Comparison of ENCODE assay signal across 2 cellular contexts in genomic region chr5:132424167-132424935, GRCh38.
TF ChIP-seq lines count a peak whose summit lies in the region.

No MANE protein-coding gene starts in this region.

TF ChIP-seq in liver, 16 proteins besides CTCF, POLR2A, EP300 and RAD21:
- TF ChIP-seq NR2F2 (IDR thresholded peaks at IDR 0.05) (no peak), GABPA (IDR thresholded peaks at IDR 0.05 in 1 of 2, conservative IDR thresholded peaks at IDR 0.05 in 1 of 2) (no peak), REST (IDR thresholded peaks at IDR 0.05) (no peak), YY1 (IDR thresholded peaks at IDR 0.05) (no peak), FOXA2 (IDR thresholded peaks at IDR 0.05) (no peak), MAX (IDR thresholded peaks at IDR 0.05) (no peak), JUND (IDR thresholded peaks at IDR 0.05) (no peak), SP1 (IDR thresholded peaks at IDR 0.05) (no peak), FOXA1 (IDR thresholded peaks at IDR 0.05) (no peak), EGR1 (IDR thresholded peaks at IDR 0.05; ENCODE audit: low read depth in 2 of 2) (no peak), ATF3 (IDR thresholded peaks at IDR 0.05) (no peak), HNF4A (conservative IDR thresholded peaks at IDR 0.05) (no peak), HNF4G (IDR thresholded peaks at IDR 0.05) (no peak), RXRA (IDR thresholded peaks at IDR 0.05) (no peak), TAF1 (conservative IDR thresholded peaks at IDR 0.05) (no peak), ZBTB33 (IDR thresholded peaks at IDR 0.05) (no peak)

TF ChIP-seq in HepG2, 621 proteins besides CTCF, POLR2A, EP300 and RAD21:
- no peak for TF ChIP-seq MAFF (IDR thresholded peaks at IDR 0.05; ENCODE audit: low read depth, low read length)
- TF ChIP-seq ZFAT (CRISPR knock-in tag; conservative IDR thresholded peaks at IDR 0.05) = no peak
- no peak for TF ChIP-seq AKNA (CRISPR knock-in tag; IDR thresholded peaks at IDR 0.05; ENCODE audit: borderline replicate concordance)
- no peak for TF ChIP-seq ZNF292 (CRISPR knock-in tag; IDR thresholded peaks at IDR 0.05; ENCODE audit: borderline replicate concordance, low read depth)
- no peak for TF ChIP-seq HIC2 (CRISPR knock-in tag; IDR thresholded peaks at IDR 0.05; ENCODE audit: low read depth)
- no peak for TF ChIP-seq ZNF253 (CRISPR knock-in tag; IDR thresholded peaks at IDR 0.05; ENCODE audit: borderline replicate concordance)
- no peak for TF ChIP-seq MLXIP (CRISPR knock-in tag; IDR thresholded peaks at IDR 0.05; ENCODE audit: borderline replicate concordance)
- no peak for TF ChIP-seq DDIT3 (CRISPR knock-in tag; IDR thresholded peaks at IDR 0.05)
- TF ChIP-seq CREB1 (IDR thresholded peaks at IDR 0.05) = no peak
- TF ChIP-seq CREB1 (CRISPR knock-in tag; IDR thresholded peaks at IDR 0.05) = no peak
- TF ChIP-seq DMAP1 (CRISPR knock-in tag; IDR thresholded peaks at IDR 0.05) = no peak
- no peak for TF ChIP-seq ZNF441 (CRISPR knock-in tag; IDR thresholded peaks at IDR 0.05; ENCODE audit: borderline replicate concordance)
TF ChIP-seq in HepG2: peak in this region for 0.
